Comparison of ENCODE assay signal across 18 cellular contexts in genomic region chr11:119685073-119685746, GRCh38. TPM values are rescaled to one million over a fixed set of nuclear protein-coding genes. Genes with fewer than 3 reads are reported as not detected.
DNase-seq lines count a peak whose midpoint lies in the region; ATAC-seq, FAIRE-seq and TF ChIP-seq lines count a peak whose summit lies in the region.
"Had no signal": no experiment of that assay in that cellular context is flagged by ENCODE, and none has a peak within 500 bp of the region (broad histone marks: within the 10 kb centered on the region; RNA-seq: fewer than 3 reads in every experiment).

No MANE protein-coding gene starts in this region.

- no peak for DNase-seq in activated T-cell treated with anti-CD3 and anti-CD28 coated beads, Interleukin-2, amount 50 U/mL, for 24 hours
- no peak for DNase-seq in activated T-cell treated with anti-CD3 and anti-CD28 coated beads, Interleukin-2, amount 50 U/mL, for 48 hours
- no peak for DNase-seq in astrocyte (ENCODE audit: low read depth)
- DNase-seq in kidney glomerular epithelial cell (lab: John Stamatoyannopoulos, UW), result peak; percentile 42
- no peak for DNase-seq in substantia nigra (lab: John Stamatoyannopoulos, UW)
- DNase-seq in sciatic nerve (ENCODE audit: low spot score), result no peak
- DNase-seq: activated gamma-delta T cell treated with Interleukin-2 at 50 U/mL for 16 hours, DND-41, SHP77, small intestine had no signal

- peaks cover 6% of the 10 kb centered on the region for H3K79me2 ChIP-seq in astrocyte (ENCODE audit: insufficient read depth, low read length)
- H3K79me2 ChIP-seq: parathyroid adenoma had no signal

- H3K4me3 Mint-ChIP-seq in activated T-cell treated with anti-CD3 and anti-CD28 coated beads, Interleukin-2, amount 50 U/mL, for 24 hours, result no peak overlapping the region
- no peak overlapping the region for H3K4me3 Mint-ChIP-seq in astrocyte (ENCODE audit: unreplicated experiment)
- H3K4me3 Mint-ChIP-seq: activated CD8-positive, alpha-beta memory T cell treated with anti-CD3 and anti-CD28 coated beads, Interleukin-2, amount 10 ng/mL, durations not matched to agents 7 days and 5 days had no signal

- H3K4me1 Mint-ChIP-seq in activated T-cell treated with anti-CD3 and anti-CD28 coated beads, Interleukin-2, amount 50 U/mL, for 24 hours (ENCODE audit: low read depth), result peaks cover 9% of the 10 kb centered on the region
- H3K4me1 Mint-ChIP-seq in astrocyte (ENCODE audit: low read depth, unreplicated experiment), result peaks cover 4% of the 10 kb centered on the region

- intact Hi-C loops in sciatic nerve (cut with DNase I), result no loop called here

- no peaks in the 10 kb centered on the region for H3K36me3 ChIP-seq in astrocyte (ENCODE audit: insufficient read depth, low read length)
- H3K36me3 ChIP-seq: esophagus muscularis mucosa, heart left ventricle had no signal

- no peaks in the 10 kb centered on the region for H3K27me3 Mint-ChIP-seq in activated T-cell treated with anti-CD3 and anti-CD28 coated beads, Interleukin-2, amount 50 U/mL, for 24 hours
- peaks cover 46% of the 10 kb centered on the region for H3K27me3 Mint-ChIP-seq in astrocyte (ENCODE audit: low read depth, unreplicated experiment)

- peak overlapping the region; percentile 64 for H2AFZ ChIP-seq in astrocyte (ENCODE audit: low read depth, low read length)
- H2AFZ ChIP-seq: parathyroid adenoma had no signal

- H3K9me3 Mint-ChIP-seq in activated T-cell treated with anti-CD3 and anti-CD28 coated beads, Interleukin-2, amount 50 U/mL, for 24 hours, result no peaks in the 10 kb centered on the region
- no peaks in the 10 kb centered on the region for H3K9me3 Mint-ChIP-seq in astrocyte (ENCODE audit: unreplicated experiment)

- ATAC-seq in HG03025 (IDR thresholded peaks at IDR 0.05; ENCODE audit: low FRiP score, unreplicated experiment) (no peak), GM21515 (IDR thresholded peaks at IDR 0.05; ENCODE audit: unreplicated experiment) (no peak), sciatic nerve (no peak)

- peaks cover 16% of the 10 kb centered on the region for H4K20me1 ChIP-seq in astrocyte (ENCODE audit: insufficient read depth, low read length)

- no peak overlapping the region for H3K4me3 ChIP-seq in astrocyte (ENCODE audit: insufficient read depth, low read depth, low read length)
- H3K4me3 ChIP-seq: coronary artery, esophagus muscularis mucosa, heart left ventricle had no signal

- H3K27ac Mint-ChIP-seq in activated T-cell treated with anti-CD3 and anti-CD28 coated beads, Interleukin-2, amount 50 U/mL, for 24 hours, result peak overlapping the region; percentile 12
- no peak overlapping the region for H3K27ac Mint-ChIP-seq in astrocyte (ENCODE audit: unreplicated experiment)
- H3K27ac Mint-ChIP-seq: activated CD8-positive, alpha-beta memory T cell treated with anti-CD3 and anti-CD28 coated beads, Interleukin-2, amount 10 ng/mL, durations not matched to agents 7 days and 5 days had no signal

- H3K36me3 Mint-ChIP-seq in activated T-cell treated with anti-CD3 and anti-CD28 coated beads, Interleukin-2, amount 50 U/mL, for 24 hours (ENCODE audit: low read depth), result no peaks in the 10 kb centered on the region
- peaks cover 8% of the 10 kb centered on the region for H3K36me3 Mint-ChIP-seq in astrocyte (ENCODE audit: low read depth, unreplicated experiment)
- H3K36me3 Mint-ChIP-seq: activated CD8-positive, alpha-beta memory T cell treated with anti-CD3 and anti-CD28 coated beads, Interleukin-2, amount 10 ng/mL, durations not matched to agents 7 days and 5 days had no signal

- H3K27ac ChIP-seq in astrocyte (ENCODE audit: low read depth, low read length), result no peak overlapping the region
- H3K27ac ChIP-seq in substantia nigra (ENCODE audit: low read depth, low read length, poor library complexity, severe bottlenecking), result peak overlapping the region; percentile 16
- H3K27ac ChIP-seq: coronary artery, esophagus muscularis mucosa, heart left ventricle, parathyroid adenoma had no signal

- H3K4me1 ChIP-seq in astrocyte (ENCODE audit: insufficient read depth, low read length), result peaks cover 17% of the 10 kb centered on the region
- H3K4me1 ChIP-seq: parathyroid adenoma had no signal

- no peak for TF ChIP-seq CTCF in astrocyte (IDR thresholded peaks at IDR 0.05; ENCODE audit: insufficient read depth, low read depth, low read length)

- H3K4me2 ChIP-seq in astrocyte (ENCODE audit: low read length), result peak overlapping the region; percentile 66

- H3K9me3 ChIP-seq in astrocyte (ENCODE audit: insufficient read depth, low read depth, low read length), result no peaks in the 10 kb centered on the region
- H3K9me3 ChIP-seq: esophagus muscularis mucosa, heart left ventricle had no signal

- FAIRE-seq in astrocyte (lab: Jason Lieb, UNC), result no peak
- FAIRE-seq: A204.1, small intestine had no signal

- peak overlapping the region; percentile 25 for H3K9ac ChIP-seq in astrocyte (ENCODE audit: low read length)
- H3K9ac ChIP-seq: parathyroid adenoma had no signal

- no peaks in the 10 kb centered on the region for H3K27me3 ChIP-seq in astrocyte (ENCODE audit: insufficient read depth, low read length)
- H3K27me3 ChIP-seq: esophagus muscularis mucosa, heart left ventricle had no signal

RNA-seq across cellular contexts. Expression of gene NECTIN1, which starts 43.8 kb away (rescaled TPM):
- total RNA-seq in astrocyte (16.9 and 17.7 TPM in 2 replicates), sciatic nerve (32.3 TPM)
